ENCODE assay signal across 1 cellular context in the genomic region with DNA sequence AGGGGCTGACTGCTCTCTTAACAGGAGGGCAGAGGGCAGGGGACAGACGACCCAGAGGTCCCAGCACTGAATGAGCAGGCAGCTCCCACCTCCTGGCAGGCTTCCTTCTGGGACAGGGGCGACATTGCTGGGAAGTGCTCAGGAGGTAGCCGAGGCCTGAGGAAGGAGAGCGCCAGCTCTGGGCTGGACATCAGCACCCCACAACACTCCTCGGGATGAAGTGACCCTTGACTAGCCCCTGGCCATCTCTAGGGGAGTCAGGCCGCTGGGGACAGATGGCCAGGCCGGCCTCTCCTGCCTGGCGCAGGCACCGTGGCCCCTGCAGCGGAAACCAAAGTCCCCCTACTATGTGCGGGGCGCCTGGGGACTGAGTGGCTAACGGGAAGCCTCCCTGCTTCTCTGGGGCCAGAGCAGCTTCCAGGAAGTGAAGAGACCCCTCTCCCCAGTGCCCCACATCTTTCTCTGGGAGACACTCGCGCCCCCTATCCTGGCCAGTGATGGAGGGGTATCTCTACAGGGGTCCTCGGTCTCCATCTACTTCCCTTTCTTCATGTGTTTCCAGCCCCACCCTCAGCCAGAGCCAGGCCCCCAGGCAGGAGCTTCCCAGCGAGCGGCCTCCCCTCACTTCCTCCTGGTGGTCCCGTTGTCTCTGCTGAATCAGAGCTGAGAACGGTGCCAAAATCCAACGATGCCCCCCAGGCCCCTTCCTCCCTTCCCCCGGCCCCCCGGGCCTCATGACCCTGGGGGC.
TF ChIP-seq lines count a peak whose summit lies in the region.

No MANE protein-coding gene starts in this region.

TF ChIP-seq in GM23338, 12 proteins besides CTCF, POLR2A, EP300 and RAD21:
- TF ChIP-seq ZNF331 (CRISPR knock-in tag; IDR thresholded peaks at IDR 0.05; ENCODE audit: low read depth) = no peak
- no peak for TF ChIP-seq EZH2phosphoT487 (IDR thresholded peaks at IDR 0.05; ENCODE audit: unreplicated experiment)
- TF ChIP-seq CREB1 (CRISPR knock-in tag; IDR thresholded peaks at IDR 0.05; ENCODE audit: low read depth) = no peak
- TF ChIP-seq JUNB (IDR thresholded peaks at IDR 0.05; ENCODE audit: unreplicated experiment) = no peak
- TF ChIP-seq, protein P1, sequence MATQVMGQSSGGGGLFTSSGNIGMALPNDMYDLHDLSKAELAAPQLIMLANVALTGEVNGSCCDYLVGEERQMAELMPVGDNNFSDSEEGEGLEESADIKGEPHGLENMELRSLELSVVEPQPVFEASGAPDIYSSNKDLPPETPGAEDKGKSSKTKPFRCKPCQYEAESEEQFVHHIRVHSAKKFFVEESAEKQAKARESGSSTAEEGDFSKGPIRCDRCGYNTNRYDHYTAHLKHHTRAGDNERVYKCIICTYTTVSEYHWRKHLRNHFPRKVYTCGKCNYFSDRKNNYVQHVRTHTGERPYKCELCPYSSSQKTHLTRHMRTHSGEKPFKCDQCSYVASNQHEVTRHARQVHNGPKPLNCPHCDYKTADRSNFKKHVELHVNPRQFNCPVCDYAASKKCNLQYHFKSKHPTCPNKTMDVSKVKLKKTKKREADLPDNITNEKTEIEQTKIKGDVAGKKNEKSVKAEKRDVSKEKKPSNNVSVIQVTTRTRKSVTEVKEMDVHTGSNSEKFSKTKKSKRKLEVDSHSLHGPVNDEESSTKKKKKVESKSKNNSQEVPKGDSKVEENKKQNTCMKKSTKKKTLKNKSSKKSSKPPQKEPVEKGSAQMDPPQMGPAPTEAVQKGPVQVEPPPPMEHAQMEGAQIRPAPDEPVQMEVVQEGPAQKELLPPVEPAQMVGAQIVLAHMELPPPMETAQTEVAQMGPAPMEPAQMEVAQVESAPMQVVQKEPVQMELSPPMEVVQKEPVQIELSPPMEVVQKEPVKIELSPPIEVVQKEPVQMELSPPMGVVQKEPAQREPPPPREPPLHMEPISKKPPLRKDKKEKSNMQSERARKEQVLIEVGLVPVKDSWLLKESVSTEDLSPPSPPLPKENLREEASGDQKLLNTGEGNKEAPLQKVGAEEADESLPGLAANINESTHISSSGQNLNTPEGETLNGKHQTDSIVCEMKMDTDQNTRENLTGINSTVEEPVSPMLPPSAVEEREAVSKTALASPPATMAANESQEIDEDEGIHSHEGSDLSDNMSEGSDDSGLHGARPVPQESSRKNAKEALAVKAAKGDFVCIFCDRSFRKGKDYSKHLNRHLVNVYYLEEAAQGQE (IDR thresholded peaks at IDR 0.05; ENCODE audit: unreplicated experiment) = no peak
- no peak for TF ChIP-seq EZH2 (IDR thresholded peaks at IDR 0.05; ENCODE audit: low read depth, unreplicated experiment)
- TF ChIP-seq NANOG (IDR thresholded peaks at IDR 0.05; ENCODE audit: borderline replicate concordance) = no peak
- TF ChIP-seq STAT1 (IDR thresholded peaks at IDR 0.05; ENCODE audit: unreplicated experiment) = no peak
- TF ChIP-seq, protein P2, sequence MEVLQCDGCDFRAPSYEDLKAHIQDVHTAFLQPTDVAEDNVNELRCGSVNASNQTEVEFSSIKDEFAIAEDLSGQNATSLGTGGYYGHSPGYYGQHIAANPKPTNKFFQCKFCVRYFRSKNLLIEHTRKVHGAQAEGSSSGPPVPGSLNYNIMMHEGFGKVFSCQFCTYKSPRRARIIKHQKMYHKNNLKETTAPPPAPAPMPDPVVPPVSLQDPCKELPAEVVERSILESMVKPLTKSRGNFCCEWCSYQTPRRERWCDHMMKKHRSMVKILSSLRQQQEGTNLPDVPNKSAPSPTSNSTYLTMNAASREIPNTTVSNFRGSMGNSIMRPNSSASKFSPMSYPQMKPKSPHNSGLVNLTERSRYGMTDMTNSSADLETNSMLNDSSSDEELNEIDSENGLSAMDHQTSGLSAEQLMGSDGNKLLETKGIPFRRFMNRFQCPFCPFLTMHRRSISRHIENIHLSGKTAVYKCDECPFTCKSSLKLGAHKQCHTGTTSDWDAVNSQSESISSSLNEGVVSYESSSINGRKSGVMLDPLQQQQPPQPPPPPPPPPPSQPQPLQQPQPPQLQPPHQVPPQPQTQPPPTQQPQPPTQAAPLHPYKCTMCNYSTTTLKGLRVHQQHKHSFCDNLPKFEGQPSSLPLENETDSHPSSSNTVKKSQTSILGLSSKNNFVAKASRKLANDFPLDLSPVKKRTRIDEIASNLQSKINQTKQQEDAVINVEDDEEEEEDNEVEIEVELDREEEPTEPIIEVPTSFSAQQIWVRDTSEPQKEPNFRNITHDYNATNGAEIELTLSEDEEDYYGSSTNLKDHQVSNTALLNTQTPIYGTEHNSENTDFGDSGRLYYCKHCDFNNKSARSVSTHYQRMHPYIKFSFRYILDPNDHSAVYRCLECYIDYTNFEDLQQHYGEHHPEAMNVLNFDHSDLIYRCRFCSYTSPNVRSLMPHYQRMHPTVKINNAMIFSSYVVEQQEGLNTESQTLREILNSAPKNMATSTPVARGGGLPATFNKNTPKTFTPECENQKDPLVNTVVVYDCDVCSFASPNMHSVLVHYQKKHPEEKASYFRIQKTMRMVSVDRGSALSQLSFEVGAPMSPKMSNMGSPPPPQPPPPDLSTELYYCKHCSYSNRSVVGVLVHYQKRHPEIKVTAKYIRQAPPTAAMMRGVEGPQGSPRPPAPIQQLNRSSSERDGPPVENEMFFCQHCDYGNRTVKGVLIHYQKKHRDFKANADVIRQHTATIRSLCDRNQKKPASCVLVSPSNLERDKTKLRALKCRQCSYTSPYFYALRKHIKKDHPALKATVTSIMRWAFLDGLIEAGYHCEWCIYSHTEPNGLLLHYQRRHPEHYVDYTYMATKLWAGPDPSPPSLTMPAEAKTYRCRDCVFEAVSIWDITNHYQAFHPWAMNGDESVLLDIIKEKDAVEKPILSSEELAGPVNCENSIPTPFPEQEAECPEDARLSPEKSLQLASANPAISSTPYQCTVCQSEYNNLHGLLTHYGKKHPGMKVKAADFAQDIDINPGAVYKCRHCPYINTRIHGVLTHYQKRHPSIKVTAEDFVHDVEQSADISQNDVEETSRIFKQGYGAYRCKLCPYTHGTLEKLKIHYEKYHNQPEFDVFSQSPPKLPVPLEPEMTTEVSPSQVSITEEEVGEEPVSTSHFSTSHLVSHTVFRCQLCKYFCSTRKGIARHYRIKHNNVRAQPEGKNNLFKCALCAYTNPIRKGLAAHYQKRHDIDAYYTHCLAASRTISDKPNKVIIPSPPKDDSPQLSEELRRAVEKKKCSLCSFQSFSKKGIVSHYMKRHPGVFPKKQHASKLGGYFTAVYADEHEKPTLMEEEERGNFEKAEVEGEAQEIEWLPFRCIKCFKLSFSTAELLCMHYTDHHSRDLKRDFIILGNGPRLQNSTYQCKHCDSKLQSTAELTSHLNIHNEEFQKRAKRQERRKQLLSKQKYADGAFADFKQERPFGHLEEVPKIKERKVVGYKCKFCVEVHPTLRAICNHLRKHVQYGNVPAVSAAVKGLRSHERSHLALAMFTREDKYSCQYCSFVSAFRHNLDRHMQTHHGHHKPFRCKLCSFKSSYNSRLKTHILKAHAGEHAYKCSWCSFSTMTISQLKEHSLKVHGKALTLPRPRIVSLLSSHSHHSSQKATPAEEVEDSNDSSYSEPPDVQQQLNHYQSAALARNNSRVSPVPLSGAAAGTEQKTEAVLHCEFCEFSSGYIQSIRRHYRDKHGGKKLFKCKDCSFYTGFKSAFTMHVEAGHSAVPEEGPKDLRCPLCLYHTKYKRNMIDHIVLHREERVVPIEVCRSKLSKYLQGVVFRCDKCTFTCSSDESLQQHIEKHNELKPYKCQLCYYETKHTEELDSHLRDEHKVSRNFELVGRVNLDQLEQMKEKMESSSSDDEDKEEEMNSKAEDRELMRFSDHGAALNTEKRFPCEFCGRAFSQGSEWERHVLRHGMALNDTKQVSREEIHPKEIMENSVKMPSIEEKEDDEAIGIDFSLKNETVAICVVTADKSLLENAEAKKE (CRISPR knock-in tag; IDR thresholded peaks at IDR 0.05) = no peak
- no peak for TF ChIP-seq ZNF114 (CRISPR knock-in tag; IDR thresholded peaks at IDR 0.05)
- no peak for TF ChIP-seq POLR2AphosphoS5 (IDR thresholded peaks at IDR 0.05; ENCODE audit: low read depth)
- TF ChIP-seq, protein P3, sequence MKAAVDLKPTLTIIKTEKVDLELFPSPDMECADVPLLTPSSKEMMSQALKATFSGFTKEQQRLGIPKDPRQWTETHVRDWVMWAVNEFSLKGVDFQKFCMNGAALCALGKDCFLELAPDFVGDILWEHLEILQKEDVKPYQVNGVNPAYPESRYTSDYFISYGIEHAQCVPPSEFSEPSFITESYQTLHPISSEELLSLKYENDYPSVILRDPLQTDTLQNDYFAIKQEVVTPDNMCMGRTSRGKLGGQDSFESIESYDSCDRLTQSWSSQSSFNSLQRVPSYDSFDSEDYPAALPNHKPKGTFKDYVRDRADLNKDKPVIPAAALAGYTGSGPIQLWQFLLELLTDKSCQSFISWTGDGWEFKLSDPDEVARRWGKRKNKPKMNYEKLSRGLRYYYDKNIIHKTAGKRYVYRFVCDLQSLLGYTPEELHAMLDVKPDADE (IDR thresholded peaks at IDR 0.05) = no peak
